9 cellular contexts compared by ENCODE assay signal in genomic region chr16:30775381-30776099, GRCh38. TPM values are rescaled to one million over a fixed set of nuclear protein-coding genes. Genes with fewer than 3 reads are reported as not detected.
DNase-seq lines count a peak whose midpoint lies in the region; TF ChIP-seq lines count a peak whose summit lies in the region.
"Had no signal": no experiment of that assay in that cellular context is flagged by ENCODE, and none has a peak within 500 bp of the region (broad histone marks: within the 10 kb centered on the region; RNA-seq: fewer than 3 reads in every experiment).

No MANE protein-coding gene starts in this region.

- H3K36me3 ChIP-seq in HUES48 (ENCODE audit: control insufficient read depth, insufficient read depth, low read length) (peaks cover 42% of the 10 kb centered on the region), thymus (ENCODE audit: control insufficient read depth, insufficient read depth) (peaks cover 43% of the 10 kb centered on the region)

- in situ Hi-C loops in GM18951 (cut with MboI; ENCODE audit: low sequenced_read_pairs, unreplicated experiment), result no loop called here

- H3K9me3 Mint-ChIP-seq in activated naive CD8-positive, alpha-beta T cell (ENCODE audit: low read depth), result no peaks in the 10 kb centered on the region

- H3K27ac Mint-ChIP-seq in activated naive CD8-positive, alpha-beta T cell, result peak overlapping the region; percentile 97

- H3K36me3 Mint-ChIP-seq in activated naive CD8-positive, alpha-beta T cell, result no peaks in the 10 kb centered on the region

- H3K4me3 ChIP-seq in AG10803 (ENCODE audit: low read length) (peak overlapping the region; percentile 80), HUES48 (ENCODE audit: low read depth, low read length) (peak overlapping the region; percentile 95), thymus (ENCODE audit: low read length) (peak overlapping the region; percentile 52)

- H3K27me3 ChIP-seq in HUES48 (ENCODE audit: control insufficient read depth, insufficient read depth, low read length) (no peaks in the 10 kb centered on the region), thymus (ENCODE audit: control insufficient read depth, insufficient read depth) (no peaks in the 10 kb centered on the region)

- WGBS in thymus, result under 1% methylated on average over 75 of the region's 75 CpGs

- H3K27me3 Mint-ChIP-seq in activated naive CD8-positive, alpha-beta T cell, result no peaks in the 10 kb centered on the region

- H3K27ac ChIP-seq in HUES48 (ENCODE audit: low read depth, low read length), result peak overlapping the region; percentile 96
- peak overlapping the region; percentile 15 for H3K27ac ChIP-seq in thymus (ENCODE audit: low read depth)
- H3K27ac ChIP-seq: KMS-11 had no signal

- DNase-seq in AG10803 (ENCODE audit: low read depth) (peak; percentile 77), SHP77 treated with DMSO at 0.1 percent for 48 hours (lab: John Stamatoyannopoulos, UW) (peak; percentile 67), glomerular visceral epithelial cell (ENCODE audit: extremely low spot score) (peak; percentile 72), non-pigmented ciliary epithelial cell (ENCODE audit: low read depth) (peak; percentile 40)

- peak overlapping the region; percentile 95 for H3K4me3 Mint-ChIP-seq in activated naive CD8-positive, alpha-beta T cell

- no peak for TF ChIP-seq CTCF in AG10803 (conservative IDR thresholded peaks at IDR 0.05; ENCODE audit: low read length)

- H3K9me3 ChIP-seq in HUES48 (ENCODE audit: control insufficient read depth, insufficient read depth, low read length), result no peaks in the 10 kb centered on the region
- no peaks in the 10 kb centered on the region for H3K9me3 ChIP-seq in thymus (ENCODE audit: control insufficient read depth)

- TF ChIP-seq POLR2A in GM18951 (IDR thresholded peaks at IDR 0.05; ENCODE audit: extremely low read depth, insufficient read depth, insufficient read length), result peak; percentile 46

- H3K4me1 Mint-ChIP-seq in activated naive CD8-positive, alpha-beta T cell (ENCODE audit: low read depth), result peaks cover 22% of the 10 kb centered on the region

- peak overlapping the region; percentile 99 for H3K9ac ChIP-seq in HUES48 (ENCODE audit: low read depth, low read length)
- H3K9ac ChIP-seq: KMS-11 had no signal

- peaks cover 5% of the 10 kb centered on the region; the same call in 1 of the 2 replicates for H3K4me1 ChIP-seq in HUES48 (ENCODE audit: control insufficient read depth, insufficient read depth, low read length)
- peaks cover 13% of the 10 kb centered on the region for H3K4me1 ChIP-seq in thymus (ENCODE audit: control insufficient read depth, insufficient read depth, low read length)

RNA-seq across cellular contexts. Expression of gene ZNF629, which starts 11.5 kb away (rescaled TPM):
- polyA plus RNA-seq in thymus, result 4.6 TPM

RNA-seq across cellular contexts. Expression of gene RNF40, which starts 13.4 kb away (rescaled TPM):
- polyA plus RNA-seq in thymus, result 74.8 TPM

RNA-seq across cellular contexts. Expression of gene CFAP119, which starts 13.7 kb away (rescaled TPM):
- 19.6 TPM for polyA plus RNA-seq in thymus

RNA-seq across cellular contexts. Expression of gene PHKG2, which starts 27.3 kb away (rescaled TPM):
- 53.8 TPM for polyA plus RNA-seq in thymus

Comparison
In these comparisons a context has a peak if more than half of its experiments do, and no peak if none do; other contexts are left out.
1. Peak in every context shown above with its lines: DNase-seq, H3K4me3 ChIP-seq and H3K27ac ChIP-seq.